1 cellular context compared by ENCODE assay signal in the genomic region with DNA sequence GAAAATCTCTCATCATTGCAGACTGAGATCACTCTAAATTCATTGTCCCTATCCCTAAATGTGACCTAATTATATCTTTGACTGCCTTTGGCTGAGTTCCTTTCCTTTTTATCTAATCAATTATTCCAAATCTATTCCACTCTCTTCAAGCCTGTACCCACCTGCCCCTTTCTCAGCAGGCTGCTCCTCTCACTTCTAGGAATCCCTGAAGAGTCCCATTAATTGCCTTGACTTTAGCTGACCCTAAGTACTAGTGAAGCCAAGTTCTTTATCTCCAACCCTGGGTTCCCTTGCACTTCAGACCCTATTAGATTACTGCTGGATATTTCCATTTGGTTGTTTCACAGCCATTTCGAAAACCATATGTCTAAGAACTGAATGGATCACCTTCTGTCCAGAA.
A peak's percentile ranks its signal among the peaks of the same experiment; 100 is the strongest.
TF ChIP-seq lines count a peak whose summit lies in the region.

No MANE protein-coding gene starts in this region.

TF ChIP-seq in HEK293, 187 proteins besides CTCF, POLR2A, EP300 and RAD21 (continued from another document):
- TF ChIP-seq ZNF157 (tag by site-specific recombination; IDR thresholded peaks at IDR 0.05) (no peak), ZNF114 (tag by site-specific recombination; IDR thresholded peaks at IDR 0.05) (no peak), ZNF776 (tag by site-specific recombination; IDR thresholded peaks at IDR 0.05; ENCODE audit: borderline replicate concordance) (no peak), ZNF747 (tag by site-specific recombination; IDR thresholded peaks at IDR 0.05) (no peak), BCL6B (tag by site-specific recombination; IDR thresholded peaks at IDR 0.05) (peak; percentile 87)
